In genomic region chr13:30757026-30757425, GRCh38 we compare ENCODE assay signal across 35 cellular contexts. TPM values are rescaled to one million over a fixed set of nuclear protein-coding genes. Genes with fewer than 3 reads are reported as not detected.
"Had no signal": no experiment of that assay in that cellular context is flagged by ENCODE, and none has a peak within 500 bp of the region (broad histone marks: within the 10 kb centered on the region; RNA-seq: fewer than 3 reads in every experiment).

No MANE protein-coding gene starts in this region.

- FAIRE-seq: endometrium, keratinocyte, pancreas, small intestine, TTC549 had no signal

- H3K36me3 ChIP-seq: esophagus squamous epithelium, pancreas, prostate gland, uterus had no signal

- H3K4me1 ChIP-seq: esophagus squamous epithelium, prostate gland, uterus had no signal

- ATAC-seq: left cardiac atrium; left ventricle myocardium superior; pancreas; sciatic nerve; stimulated activated memory B cell treated with anti-CD40 and anti-IgM and Interleukin-4, amounts not matched to agents 10 μg/mL and 1 μg/mL and 100 μg/mL, for 72 hours; stimulated activated naive CD8-positive, alpha-beta T cell treated with anti-CD3 and anti-CD28 coated beads, Interleukin-15, amount 100 ng/mL, for 72 hours had no signal

- DNase-seq: activated CD4-positive, alpha-beta T cell treated with anti-CD3 and anti-CD28 coated beads for 4 hours; activated CD4-positive, alpha-beta T cell treated with anti-CD3 and anti-CD28 coated beads, Interleukin-2, amount 50 U/mL, for 4 hours; activated CD8-positive, alpha-beta memory T cell treated with anti-CD3 and anti-CD28 coated beads for 24 hours; activated effector memory CD4-positive, alpha-beta T cell treated with Interleukin-2 at 50 U/mL for 16 hours; activated naive CD4-positive, alpha-beta T cell treated with anti-CD3 and anti-CD28 coated beads for 36 hours; activated naive CD8-positive, alpha-beta T cell treated with anti-CD3 and anti-CD28 coated beads for 36 hours; amniotic stem cell; central memory CD4-positive, alpha-beta T cell; esophagus squamous epithelium; foreskin melanocyte; hippocampal formation; left cardiac atrium; left ventricle myocardium superior; pancreas; retina; small intestine; stimulated activated CD4-positive, alpha-beta T cell treated with anti-CD3 and anti-CD28 coated beads, Interleukin-1b, Interleukin-23, amount 100 ng/mL, for 48 hours; stimulated activated CD4-positive, alpha-beta T cell treated with anti-CD3 and anti-CD28 coated beads, Interleukin-4, amount 100 ng/mL, for 4 hours; stimulated activated CD8-positive, alpha-beta memory T cell treated with anti-CD3 and anti-CD28 coated beads, Interleukin-4, amount 100 ng/mL, for 48 hours; stimulated activated naive CD8-positive, alpha-beta T cell treated with anti-CD3 and anti-CD28 coated beads, Interleukin-15, amount 100 ng/mL, for 72 hours; substantia nigra; T-helper 9 cell; uterus had no signal

- H3K27ac Mint-ChIP-seq: activated naive CD4-positive, alpha-beta T cell treated with anti-CD3 and anti-CD28 coated beads for 36 hours; activated naive CD8-positive, alpha-beta T cell treated with anti-CD3 and anti-CD28 coated beads for 36 hours; dendritic cell treated with granulocyte-macrophage colony-stimulating factor and Interleukin-4, amounts not matched to agents 40 ng/mL and 50 ng/mL, for 4 days; nephron; stimulated activated memory B cell treated with anti-CD40 and anti-IgM and Interleukin-4, amounts not matched to agents 10 μg/mL and 1 μg/mL and 100 μg/mL, for 72 hours; stimulated activated naive CD8-positive, alpha-beta T cell treated with anti-CD3 and anti-CD28 coated beads, Interleukin-15, amount 100 ng/mL, for 72 hours; type B pancreatic cell had no signal

- H3K36me3 Mint-ChIP-seq: type B pancreatic cell had no signal

- H3K27ac ChIP-seq: epithelial cell of prostate, esophagus squamous epithelium, pancreas, prostate gland, uterus, VCaP had no signal

- H3K4me3 Mint-ChIP-seq: activated naive CD4-positive, alpha-beta T cell treated with anti-CD3 and anti-CD28 coated beads for 36 hours; activated naive CD8-positive, alpha-beta T cell treated with anti-CD3 and anti-CD28 coated beads for 36 hours; dendritic cell treated with granulocyte-macrophage colony-stimulating factor and Interleukin-4, amounts not matched to agents 40 ng/mL and 50 ng/mL, for 4 days; stimulated activated memory B cell treated with anti-CD40 and anti-IgM and Interleukin-4, amounts not matched to agents 10 μg/mL and 1 μg/mL and 100 μg/mL, for 72 hours; stimulated activated naive CD8-positive, alpha-beta T cell treated with anti-CD3 and anti-CD28 coated beads, Interleukin-15, amount 100 ng/mL, for 72 hours; type B pancreatic cell had no signal

- H3K4me3 ChIP-seq: esophagus squamous epithelium, pancreas, prostate gland, uterus had no signal

- H3K27me3 ChIP-seq: pancreas, uterus had no signal

- H3K27me3 Mint-ChIP-seq: activated naive CD8-positive, alpha-beta T cell treated with anti-CD3 and anti-CD28 coated beads for 36 hours; stimulated activated memory B cell treated with anti-CD40 and anti-IgM and Interleukin-4, amounts not matched to agents 10 μg/mL and 1 μg/mL and 100 μg/mL, for 72 hours; stimulated activated naive CD8-positive, alpha-beta T cell treated with anti-CD3 and anti-CD28 coated beads, Interleukin-15, amount 100 ng/mL, for 72 hours had no signal

- H3K9me3 Mint-ChIP-seq: activated naive CD4-positive, alpha-beta T cell treated with anti-CD3 and anti-CD28 coated beads for 36 hours; activated naive CD8-positive, alpha-beta T cell treated with anti-CD3 and anti-CD28 coated beads for 36 hours; dendritic cell treated with granulocyte-macrophage colony-stimulating factor and Interleukin-4, amounts not matched to agents 40 ng/mL and 50 ng/mL, for 4 days; nephron; stimulated activated memory B cell treated with anti-CD40 and anti-IgM and Interleukin-4, amounts not matched to agents 10 μg/mL and 1 μg/mL and 100 μg/mL, for 72 hours; stimulated activated naive CD8-positive, alpha-beta T cell treated with anti-CD3 and anti-CD28 coated beads, Interleukin-15, amount 100 ng/mL, for 72 hours; type B pancreatic cell had no signal

- H3K9me3 ChIP-seq: esophagus squamous epithelium, pancreas, prostate gland, uterus had no signal

RNA-seq across cellular contexts. Expression of gene ALOX5AP, which starts 21.7 kb away (rescaled TPM):
- total RNA-seq: lung microvascular endothelial cell had no signal
